ENCODE assay signal across 8 cellular contexts in genomic region chr18:68925268-68925667, GRCh38.
DNase-seq lines count a peak whose midpoint lies in the region; ATAC-seq lines count a peak whose summit lies in the region.
"Had no signal": no experiment of that assay in that cellular context is flagged by ENCODE, and none has a peak within 500 bp of the region (broad histone marks: within the 10 kb centered on the region; RNA-seq: fewer than 3 reads in every experiment).

No MANE protein-coding gene starts in this region.

- peak; percentile 11 for DNase-seq in H4 (ENCODE audit: low spot score)
- DNase-seq in MV-4-11 (lab: John Stamatoyannopoulos, UW): peak; percentile 0
- DNase-seq in iPS-NIHi7 (ENCODE audit: extremely low spot score): peak; percentile 48
- DNase-seq in NCI-H128 (lab: John Stamatoyannopoulos, UW; ENCODE audit: unreplicated experiment): no peak
- no peak for DNase-seq in NK-92 treated with Interleukin-12 subunit alpha and Interleukin-12 subunit beta, amount 100 ng/mL, for 24 hours (lab: John Stamatoyannopoulos, UW)
- DNase-seq in epidermal melanocyte (ENCODE audit: insufficient read length, low spot score): no peak
- DNase-seq: left cardiac atrium had no signal

- ATAC-seq in GM18520 (IDR thresholded peaks at IDR 0.05; ENCODE audit: unreplicated experiment): peak; percentile 76

Comparison
In these comparisons a context has a peak if more than half of its experiments do, and no peak if none do; other contexts are left out.
1. DNase-seq: peak in H4 (single experiment), MV-4-11 (single experiment) and iPS-NIHi7 (single experiment); none in NCI-H128 (single experiment), NK-92 treated with Interleukin-12 subunit alpha and Interleukin-12 subunit beta, amount 100 ng/mL, for 24 hours (single experiment) and epidermal melanocyte (single experiment).